15 cellular contexts compared by ENCODE assay signal in the genomic region with DNA sequence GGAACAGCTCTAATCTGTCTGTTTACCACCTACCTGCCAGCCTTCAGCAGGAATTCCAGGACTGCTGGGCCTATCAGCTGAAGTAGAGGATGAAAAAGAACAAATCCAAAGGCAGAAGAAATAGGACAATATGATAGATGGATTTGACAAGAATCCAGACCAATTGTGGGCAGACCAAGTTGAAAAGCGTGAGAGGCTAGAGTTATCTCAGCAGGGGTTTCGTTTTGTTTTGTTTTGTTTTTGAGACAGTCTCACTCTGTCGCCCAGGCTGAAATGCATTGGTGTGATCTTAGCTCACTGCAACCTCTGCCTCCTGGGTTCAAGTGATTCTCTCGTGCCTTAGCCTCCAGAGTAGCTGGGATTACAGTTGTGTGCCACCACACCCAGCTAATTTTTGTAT.
DNase-seq lines count a peak whose midpoint lies in the region; ATAC-seq and TF ChIP-seq lines count a peak whose summit lies in the region.
"Had no signal": no experiment of that assay in that cellular context is flagged by ENCODE, and none has a peak within 500 bp of the region (broad histone marks: within the 10 kb centered on the region; RNA-seq: fewer than 3 reads in every experiment).

No MANE protein-coding gene starts in this region.

- no peak overlapping the region for H3K27ac Mint-ChIP-seq in Calu3 (ENCODE audit: unreplicated experiment)
- no peak overlapping the region for H3K27ac Mint-ChIP-seq in endothelial cell (ENCODE audit: unreplicated experiment)
- H3K27ac Mint-ChIP-seq: CD4-positive, alpha-beta T cell had no signal

- H3K9me3 Mint-ChIP-seq in Calu3 (ENCODE audit: low read depth, unreplicated experiment) (no peaks in the 10 kb centered on the region), endothelial cell (ENCODE audit: unreplicated experiment) (no peaks in the 10 kb centered on the region)
- H3K9me3 Mint-ChIP-seq: CD4-positive, alpha-beta T cell had no signal

- peaks cover 2% of the 10 kb centered on the region for H3K27me3 Mint-ChIP-seq in Calu3 (ENCODE audit: unreplicated experiment)
- H3K27me3 Mint-ChIP-seq in endothelial cell (ENCODE audit: unreplicated experiment), result no peaks in the 10 kb centered on the region
- H3K27me3 Mint-ChIP-seq: CD4-positive, alpha-beta T cell had no signal

- H3K36me3 Mint-ChIP-seq in Calu3 (ENCODE audit: insufficient read depth, unreplicated experiment) (no peaks in the 10 kb centered on the region), endothelial cell (ENCODE audit: low read depth, unreplicated experiment) (no peaks in the 10 kb centered on the region)

- TF ChIP-seq CTCF in choroid plexus epithelial cell (conservative IDR thresholded peaks at IDR 0.05; ENCODE audit: low read depth, low read length) (no peak), Calu3 (IDR thresholded peaks at IDR 0.05; ENCODE audit: unreplicated experiment) (no peak), endothelial cell (IDR thresholded peaks at IDR 0.05; ENCODE audit: unreplicated experiment) (no peak)

- H3K4me3 ChIP-seq in choroid plexus epithelial cell (ENCODE audit: low read depth, low read length), result no peak overlapping the region
- H3K4me3 ChIP-seq: lung, ovary, tibial nerve had no signal

- BruUV-seq in Calu3 (replicated peaks; lab: Mats Ljungman, UMichigan), result no TSS peak

- no peaks in the 10 kb centered on the region for H3K4me1 Mint-ChIP-seq in Calu3 (ENCODE audit: low read depth, unreplicated experiment)
- H3K4me1 Mint-ChIP-seq in endothelial cell (ENCODE audit: unreplicated experiment), result peaks cover 6% of the 10 kb centered on the region

- DNase-seq in choroid plexus epithelial cell (ENCODE audit: low read depth), result peak; percentile 37
- no peak for DNase-seq in Calu3
- DNase-seq in middle frontal gyrus (ENCODE audit: extremely low spot score, low spot score), result no peak
- no peak for DNase-seq in endothelial cell (ENCODE audit: low spot score)
- DNase-seq: activated naive CD4-positive, alpha-beta T cell; CD4-positive, alpha-beta T cell; GF-D8; ovary; stimulated activated CD4-positive, alpha-beta T cell treated with anti-CD3 and anti-CD28 coated beads, Interleukin-15, amount 100 ng/mL, for 24 hours had no signal

- H3K4me3 Mint-ChIP-seq in Calu3 (ENCODE audit: low read depth, unreplicated experiment) (no peak overlapping the region), endothelial cell (ENCODE audit: unreplicated experiment) (no peak overlapping the region)
- H3K4me3 Mint-ChIP-seq: CD4-positive, alpha-beta T cell had no signal

- ATAC-seq in GM19035 (IDR thresholded peaks at IDR 0.05; ENCODE audit: unreplicated experiment) (peak; percentile 47), GM21723 (IDR thresholded peaks at IDR 0.05; ENCODE audit: unreplicated experiment) (peak; percentile 56), HG03378 (IDR thresholded peaks at IDR 0.05; ENCODE audit: unreplicated experiment) (peak; percentile 39), GM19467 (IDR thresholded peaks at IDR 0.05; ENCODE audit: unreplicated experiment) (no peak)

- intact Hi-C loops in Calu3 (cut with micrococcal nuclease; ENCODE audit: unreplicated experiment), result no loop called here

- CTCF ChIA-PET in Calu3 (lab: Charles Lee), result interaction anchor here (0.6 kb wide), 1 partner anchor 342 kb away, joined by 3 read pairs; no protein-coding TSS in a partner anchor
